ENCODE assay signal across 9 cellular contexts in the genomic region with DNA sequence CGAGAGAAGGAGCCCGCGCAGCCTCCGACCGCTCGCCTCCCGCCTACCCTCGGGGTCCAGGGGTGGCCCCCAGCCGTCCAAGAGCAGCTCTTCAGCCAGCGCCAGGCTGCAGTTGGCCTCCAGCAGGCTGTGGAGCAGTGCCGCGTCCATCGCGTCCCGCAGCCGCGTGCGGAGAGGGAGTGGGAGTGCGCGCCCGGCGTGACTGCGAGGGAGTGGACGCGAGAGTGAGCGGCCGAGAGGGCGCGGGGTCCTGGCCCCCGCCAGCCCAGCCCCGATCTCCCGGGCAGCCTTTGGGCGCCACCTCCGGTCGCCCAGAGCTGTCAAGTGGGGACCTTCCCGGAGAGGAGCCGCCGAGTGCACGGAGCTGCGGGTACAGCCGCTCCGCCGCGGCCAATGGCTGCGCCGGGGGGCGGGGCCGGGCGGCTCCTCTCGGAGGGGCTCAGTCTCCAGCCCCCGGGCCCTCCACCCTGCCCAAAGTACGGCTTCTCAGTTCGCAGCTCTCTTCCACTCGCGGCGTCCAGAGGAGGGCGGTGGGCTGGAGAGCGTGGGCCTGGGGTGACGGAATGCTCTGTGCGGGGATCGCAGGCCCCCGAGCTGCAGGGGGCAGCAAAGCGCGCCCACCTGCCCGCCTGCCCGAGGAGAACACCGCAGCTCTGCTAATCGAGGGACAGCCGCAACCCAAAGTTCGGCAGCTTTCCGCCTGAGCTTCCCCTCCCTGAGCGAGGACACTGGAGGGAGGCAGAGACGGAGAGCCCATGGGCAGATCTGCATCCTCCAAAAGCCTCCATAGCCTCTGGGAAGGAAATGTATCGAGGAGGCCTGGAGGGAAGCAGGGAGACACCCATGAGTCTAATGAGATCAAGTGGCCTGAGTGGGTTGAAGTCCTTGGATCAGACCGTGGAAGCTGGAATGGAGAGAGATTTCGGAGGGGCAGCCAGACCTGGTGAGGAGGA. TPM values are rescaled to one million over a fixed set of nuclear protein-coding genes. Genes with fewer than 3 reads are reported as not detected.
DNase-seq lines count a peak whose midpoint lies in the region; ATAC-seq and TF ChIP-seq lines count a peak whose summit lies in the region.
"Had no signal": no experiment of that assay in that cellular context is flagged by ENCODE, and none has a peak within 500 bp of the region (broad histone marks: within the 10 kb centered on the region; RNA-seq: fewer than 3 reads in every experiment).

Gene CRHR2, minus strand, starts transcription at position 326 of the 953 bp plus-strand sequence. Its CDS starts 176 bp downstream, at position 150.

- H3K4me3 ChIP-seq in HUES6 (ENCODE audit: low read depth, low read length) (peak within 1 kb of the TSS; percentile 69), iPS-20b (ENCODE audit: low read length) (peak within 1 kb of the TSS; percentile 59)

- H3K4me1 ChIP-seq in HUES6 (ENCODE audit: control insufficient read depth, insufficient read depth, low read length) (peaks cover 17% of the 10 kb centered on the region; the same call in 1 of the 2 replicates), iPS-20b (ENCODE audit: insufficient read depth, low read length) (peaks cover 17% of the 10 kb centered on the region; the same call in 1 of the 2 replicates)

- peak; percentile 74 for ATAC-seq in CD4-positive, alpha-beta T cell (ENCODE audit: poor library complexity)
- no peak for ATAC-seq in HG03135 (IDR thresholded peaks at IDR 0.05; ENCODE audit: unreplicated experiment)

- peaks cover 20% of the 10 kb centered on the region for H3K4me1 Mint-ChIP-seq in CD4-positive, alpha-beta T cell (ENCODE audit: low read depth)

- no peak within 1 kb of the TSS for H3K9ac ChIP-seq in HUES6 (ENCODE audit: low read length)
- no peak within 1 kb of the TSS for H3K9ac ChIP-seq in iPS-20b (ENCODE audit: low read depth, low read length)

- no peaks in the 10 kb centered on the region for H3K9me3 ChIP-seq in CD4-positive, alpha-beta T cell (ENCODE audit: control insufficient read depth, low read length)
- no peaks in the 10 kb centered on the region for H3K9me3 ChIP-seq in HUES6 (ENCODE audit: control insufficient read depth, insufficient read depth, low read depth, low read length)
- no peaks in the 10 kb centered on the region for H3K9me3 ChIP-seq in iPS-20b (ENCODE audit: insufficient read depth, low read depth, low read length)

- intact Hi-C loops in CD4-positive, alpha-beta T cell (cut with DNase I, micrococcal nuclease): loop anchor here (1.0 kb wide), 1 partner anchor 58 kb away; no protein-coding TSS in a partner anchor

- peaks cover 74% of the 10 kb centered on the region for H3K27me3 Mint-ChIP-seq in CD4-positive, alpha-beta T cell

- DNase-seq in CD4-positive, alpha-beta T cell: peak in 5 of 10 experiments; percentile 3 to 37 (median 16)
- peak; percentile 39 for DNase-seq in activated naive CD4-positive, alpha-beta T cell treated with anti-CD3 and anti-CD28 coated beads, Interleukin-2, amount 50 U/mL, for 16 hours
- DNase-seq in stimulated activated CD4-positive, alpha-beta T cell treated with anti-CD3 and anti-CD28 coated beads, Interleukin-4, amount 100 ng/mL, for 1 hour: peak; percentile 36
- no peak for DNase-seq in SHP77 (lab: John Stamatoyannopoulos, UW)
- no peak for DNase-seq in hepatic stellate cell (ENCODE audit: low spot score)

- no peaks in the 10 kb centered on the region for H3K36me3 Mint-ChIP-seq in CD4-positive, alpha-beta T cell (ENCODE audit: low read depth)

- POLR2A ChIA-PET in CD4-positive, alpha-beta T cell (lab: Charles Lee): interaction anchor here (0.9 to 1.3 kb wide), 4 partner anchors 16 to 58 kb away, joined by 3 to 9 read pairs (median 4); no protein-coding TSS in a partner anchor

- H3K27ac ChIP-seq in CD4-positive, alpha-beta T cell (ENCODE audit: low read depth, low read length): no peak within 1 kb of the TSS
- H3K27ac ChIP-seq in HUES6 (ENCODE audit: low read depth, low read length) (no peak within 1 kb of the TSS), iPS-20b (ENCODE audit: low read length) (no peak within 1 kb of the TSS)

- no peak within 1 kb of the TSS for H3K27ac Mint-ChIP-seq in CD4-positive, alpha-beta T cell

- no peaks in the 10 kb centered on the region for H3K9me3 Mint-ChIP-seq in CD4-positive, alpha-beta T cell

- H3K36me3 ChIP-seq in HUES6 (ENCODE audit: control insufficient read depth, insufficient read depth, low read length) (no peaks in the 10 kb centered on the region), iPS-20b (ENCODE audit: insufficient read depth, low read depth, low read length) (no peaks in the 10 kb centered on the region)

- H3K27me3 ChIP-seq in CD4-positive, alpha-beta T cell (ENCODE audit: control insufficient read depth, insufficient read depth, low read length): peaks cover 55% of the 10 kb centered on the region
- H3K27me3 ChIP-seq in HUES6 (ENCODE audit: control insufficient read depth, insufficient read depth, low read length) (peaks cover 76% of the 10 kb centered on the region), iPS-20b (ENCODE audit: insufficient read depth, low read length) (peaks cover 74% of the 10 kb centered on the region)

- H3K4me3 Mint-ChIP-seq in CD4-positive, alpha-beta T cell: peak within 1 kb of the TSS; percentile 85

- CTCF ChIA-PET in CD4-positive, alpha-beta T cell (lab: Charles Lee): interaction anchor here (2.4 kb wide), 1 partner anchor 58 kb away, joined by 11 read pairs; no protein-coding TSS in a partner anchor

- peak; percentile 45 for TF ChIP-seq CTCF in CD4-positive, alpha-beta T cell (IDR thresholded peaks at IDR 0.05)

RNA-seq across cellular contexts. Expression of gene CRHR2, which starts in this region (rescaled TPM):
- not detected for total RNA-seq in CD4-positive, alpha-beta T cell
- total RNA-seq: bronchial epithelial cell had no signal

Comparison
In these comparisons a context has a peak if more than half of its experiments do, and no peak if none do; other contexts are left out.
1. Peak in ATAC-seq in CD4-positive, alpha-beta T cell; RNA of the gene not detected or under 1 TPM.
2. DNase-seq: peak in activated naive CD4-positive, alpha-beta T cell treated with anti-CD3 and anti-CD28 coated beads, Interleukin-2, amount 50 U/mL, for 16 hours (single experiment) and stimulated activated CD4-positive, alpha-beta T cell treated with anti-CD3 and anti-CD28 coated beads, Interleukin-4, amount 100 ng/mL, for 1 hour (single experiment); none in SHP77 (0 of 2) and hepatic stellate cell (single experiment).